In genomic region chr14:91088585-91088984, GRCh38 we compare ENCODE assay signal across 10 cellular contexts. TPM values are rescaled to one million over a fixed set of nuclear protein-coding genes. Genes with fewer than 3 reads are reported as not detected.
DNase-seq lines count a peak whose midpoint lies in the region; ATAC-seq and TF ChIP-seq lines count a peak whose summit lies in the region.
"Had no signal": no experiment of that assay in that cellular context is flagged by ENCODE, and none has a peak within 500 bp of the region (broad histone marks: within the 10 kb centered on the region; RNA-seq: fewer than 3 reads in every experiment).

No MANE protein-coding gene starts in this region.

- TF ChIP-seq CTCF in breast epithelium (IDR thresholded peaks at IDR 0.05) (no peak), MCF 10A (IDR thresholded peaks at IDR 0.05; ENCODE audit: unreplicated experiment) (no peak)

- H3K36me3 ChIP-seq in breast epithelium: no peaks in the 10 kb centered on the region
- no peaks in the 10 kb centered on the region for H3K36me3 ChIP-seq in mucosa of stomach (ENCODE audit: control insufficient read depth, insufficient read depth, low read length)
- H3K36me3 ChIP-seq in mesendoderm (ENCODE audit: control insufficient read depth, insufficient read depth, low read length): no peaks in the 10 kb centered on the region

- no peak overlapping the region for H2BK5ac ChIP-seq in mesendoderm (ENCODE audit: low read length)

- H3K79me2 ChIP-seq in mesendoderm (ENCODE audit: control insufficient read depth, insufficient read depth, low read length): no peaks in the 10 kb centered on the region

- no peak overlapping the region for H4K5ac ChIP-seq in mesendoderm (ENCODE audit: low read length)

- H2AK5ac ChIP-seq in mesendoderm (ENCODE audit: low read length): no peak overlapping the region

- no TSS peak for BruUV-seq in MCF 10A (replicated peaks; lab: Mats Ljungman, UMichigan)

- peaks cover 10% of the 10 kb centered on the region for H3K4me1 Mint-ChIP-seq in MCF 10A (ENCODE audit: insufficient read depth, unreplicated experiment)
- H3K4me1 Mint-ChIP-seq in stimulated activated effector memory CD8-positive, alpha-beta T cell treated with anti-CD3 and anti-CD28 coated beads, Interleukin-12 subunit alpha, Interleukin-12 subunit beta, amount 100 ng/mL, for 72 hours: peaks cover 19% of the 10 kb centered on the region
- H3K4me1 Mint-ChIP-seq in activated CD8-positive, alpha-beta T cell treated with anti-CD3 and anti-CD28 coated beads, Interleukin-2, amount 10 ng/mL, durations not matched to agents 7 days and 5 days (ENCODE audit: low read depth): peaks cover 26% of the 10 kb centered on the region

- H2BK15ac ChIP-seq in mesendoderm (replicated peaks; ENCODE audit: low read depth): no peak overlapping the region

- H4K8ac ChIP-seq in mesendoderm (ENCODE audit: low read depth, low read length): no peak overlapping the region

- no peaks in the 10 kb centered on the region for H3K79me1 ChIP-seq in mesendoderm (ENCODE audit: low read length)

- WGBS in mesendoderm (ENCODE audit: extremely low coverage, insufficient coverage, low lambda C conversion rate): no CpG with 5 or more reads among the region's 4 CpGs

- H3K9me3 Mint-ChIP-seq in MCF 10A (ENCODE audit: unreplicated experiment): no peaks in the 10 kb centered on the region
- H3K9me3 Mint-ChIP-seq in stimulated activated effector memory CD8-positive, alpha-beta T cell treated with anti-CD3 and anti-CD28 coated beads, Interleukin-12 subunit alpha, Interleukin-12 subunit beta, amount 100 ng/mL, for 72 hours: no peaks in the 10 kb centered on the region
- no peaks in the 10 kb centered on the region for H3K9me3 Mint-ChIP-seq in activated CD8-positive, alpha-beta T cell treated with anti-CD3 and anti-CD28 coated beads, Interleukin-2, amount 10 ng/mL, durations not matched to agents 7 days and 5 days (ENCODE audit: insufficient read depth)
- H3K9me3 Mint-ChIP-seq: IgD-negative memory B cell had no signal

- no peak overlapping the region for H3K4me3 Mint-ChIP-seq in MCF 10A (ENCODE audit: unreplicated experiment)
- H3K4me3 Mint-ChIP-seq in stimulated activated effector memory CD8-positive, alpha-beta T cell treated with anti-CD3 and anti-CD28 coated beads, Interleukin-12 subunit alpha, Interleukin-12 subunit beta, amount 100 ng/mL, for 72 hours: no peak overlapping the region
- no peak overlapping the region for H3K4me3 Mint-ChIP-seq in activated CD8-positive, alpha-beta T cell treated with anti-CD3 and anti-CD28 coated beads, Interleukin-2, amount 10 ng/mL, durations not matched to agents 7 days and 5 days
- H3K4me3 Mint-ChIP-seq: CD4-positive, CD25-positive, alpha-beta regulatory T cell; IgD-negative memory B cell had no signal

- no peak overlapping the region for H3K4me3 ChIP-seq in breast epithelium
- no peak overlapping the region for H3K4me3 ChIP-seq in mucosa of stomach (ENCODE audit: low read length)
- H3K4me3 ChIP-seq in mesendoderm (ENCODE audit: low read length): no peak overlapping the region
- H3K4me3 ChIP-seq: GM23248 had no signal

- no peak for DNase-seq in breast epithelium (ENCODE audit: low spot score in 2 of 2)
- no peak for DNase-seq in MCF 10A (ENCODE audit: unreplicated experiment)
- DNase-seq in stimulated activated effector memory CD8-positive, alpha-beta T cell treated with anti-CD3 and anti-CD28 coated beads, Interleukin-12 subunit alpha, Interleukin-12 subunit beta, amount 100 ng/mL, for 72 hours (ENCODE audit: low spot score in 2 of 2): no peak
- DNase-seq in mesendoderm: no peak
- DNase-seq in activated CD8-positive, alpha-beta T cell treated with anti-CD3 and anti-CD28 coated beads, Interleukin-2, amount 10 ng/mL, durations not matched to agents 7 days and 5 days: no peak
- DNase-seq: CD4-positive, CD25-positive, alpha-beta regulatory T cell; GM23248 had no signal

- POLR2A ChIA-PET in MCF 10A (lab: Yijun Ruan, JAX): interaction anchor here (1.6 to 4.0 kb wide), 2 partner anchors 27 to 39 kb away, joined by 5 to 23 read pairs; partner anchors contain the start of gene RPS6KA5
- POLR2A ChIA-PET in activated CD8-positive, alpha-beta T cell treated with anti-CD3 and anti-CD28 coated beads, Interleukin-2, amount 10 ng/mL, durations not matched to agents 7 days and 5 days (lab: Charles Lee): interaction anchor here (0.6 to 1.7 kb wide), 2 partner anchors 9 to 1016 kb away, joined by 3 to 4 read pairs; no protein-coding TSS in a partner anchor

- H3K27ac ChIP-seq in breast epithelium (peak overlapping the region; percentile 84 to 86), mesendoderm (ENCODE audit: low read depth, low read length) (no peak overlapping the region)
- H3K27ac ChIP-seq: GM23248 had no signal

- no peak overlapping the region for H3K56ac ChIP-seq in mesendoderm (ENCODE audit: low read length)

- no peak overlapping the region for H3K4me2 ChIP-seq in mesendoderm (ENCODE audit: low read length)

- H3K18ac ChIP-seq in mesendoderm (ENCODE audit: low read length): no peak overlapping the region

- TF ChIP-seq POLR2A in breast epithelium (IDR thresholded peaks at IDR 0.05): no peak

- H2BK120ac ChIP-seq in mesendoderm (ENCODE audit: low read depth, low read length): no peak overlapping the region

- no peaks in the 10 kb centered on the region for H3K36me3 Mint-ChIP-seq in MCF 10A (ENCODE audit: insufficient read depth, unreplicated experiment)
- no peaks in the 10 kb centered on the region for H3K36me3 Mint-ChIP-seq in stimulated activated effector memory CD8-positive, alpha-beta T cell treated with anti-CD3 and anti-CD28 coated beads, Interleukin-12 subunit alpha, Interleukin-12 subunit beta, amount 100 ng/mL, for 72 hours
- peaks cover 6% of the 10 kb centered on the region for H3K36me3 Mint-ChIP-seq in activated CD8-positive, alpha-beta T cell treated with anti-CD3 and anti-CD28 coated beads, Interleukin-2, amount 10 ng/mL, durations not matched to agents 7 days and 5 days (ENCODE audit: low read depth)
- H3K36me3 Mint-ChIP-seq: CD4-positive, CD25-positive, alpha-beta regulatory T cell had no signal

- no peak overlapping the region for H3K23ac ChIP-seq in mesendoderm (ENCODE audit: low read length)

- CTCF ChIA-PET in MCF 10A (lab: Yijun Ruan, JAX): interaction anchor here (0.6 to 1.3 kb wide), 5 partner anchors 9 to 85 kb away, joined by 3 to 7 read pairs (median 4); no protein-coding TSS in a partner anchor
- CTCF ChIA-PET in activated CD8-positive, alpha-beta T cell treated with anti-CD3 and anti-CD28 coated beads, Interleukin-2, amount 10 ng/mL, durations not matched to agents 7 days and 5 days (lab: Charles Lee): interaction anchor here (0.8 to 1.0 kb wide), 2 partner anchors 19 to 89 kb away, joined by 3 read pairs; no protein-coding TSS in a partner anchor

- intact Hi-C loops in breast epithelium (cut with DNase I; ENCODE audit: low total_unique reads) (no loop called here), MCF 10A (cut with micrococcal nuclease) (no loop called here)

- H3K9me3 ChIP-seq in breast epithelium (no peaks in the 10 kb centered on the region), mucosa of stomach (ENCODE audit: control insufficient read depth, low read length) (no peaks in the 10 kb centered on the region)

- H3K9ac ChIP-seq in mucosa of stomach (ENCODE audit: low read length) (peak overlapping the region; percentile 35), mesendoderm (ENCODE audit: low read length) (no peak overlapping the region)
- H3K9ac ChIP-seq: GM23248 had no signal

- no peak overlapping the region for H3K4ac ChIP-seq in mesendoderm (ENCODE audit: low read depth, low read length)

- H3K4me1 ChIP-seq in breast epithelium (peaks cover 0 to 3% of the 10 kb centered on the region in 2 donors), mucosa of stomach (ENCODE audit: control insufficient read depth, insufficient read depth, low read length) (peaks cover 34% of the 10 kb centered on the region), mesendoderm (ENCODE audit: control insufficient read depth, low read depth, low read length) (no peaks in the 10 kb centered on the region)

- ATAC-seq in stimulated activated effector memory CD8-positive, alpha-beta T cell treated with anti-CD3 and anti-CD28 coated beads, Interleukin-12 subunit alpha, Interleukin-12 subunit beta, amount 100 ng/mL, for 72 hours: no peak
- ATAC-seq in HG03520 (IDR thresholded peaks at IDR 0.05; ENCODE audit: unreplicated experiment): no peak
- ATAC-seq in activated CD8-positive, alpha-beta T cell treated with anti-CD3 and anti-CD28 coated beads, Interleukin-2, amount 10 ng/mL, durations not matched to agents 7 days and 5 days: no peak

- no peak overlapping the region for H3K27ac Mint-ChIP-seq in MCF 10A (ENCODE audit: low read depth, unreplicated experiment)
- H3K27ac Mint-ChIP-seq in stimulated activated effector memory CD8-positive, alpha-beta T cell treated with anti-CD3 and anti-CD28 coated beads, Interleukin-12 subunit alpha, Interleukin-12 subunit beta, amount 100 ng/mL, for 72 hours: peak overlapping the region; percentile 51
- no peak overlapping the region for H3K27ac Mint-ChIP-seq in activated CD8-positive, alpha-beta T cell treated with anti-CD3 and anti-CD28 coated beads, Interleukin-2, amount 10 ng/mL, durations not matched to agents 7 days and 5 days
- H3K27ac Mint-ChIP-seq: IgD-negative memory B cell had no signal

- H3K27me3 ChIP-seq in breast epithelium (no peaks in the 10 kb centered on the region), mucosa of stomach (ENCODE audit: control insufficient read depth, insufficient read depth, low read length) (no peaks in the 10 kb centered on the region), mesendoderm (ENCODE audit: insufficient read depth, low read length, poor library complexity) (no peaks in the 10 kb centered on the region)

- H3K27me3 Mint-ChIP-seq in MCF 10A (ENCODE audit: insufficient read depth, unreplicated experiment): no peaks in the 10 kb centered on the region
- no peaks in the 10 kb centered on the region for H3K27me3 Mint-ChIP-seq in activated CD8-positive, alpha-beta T cell treated with anti-CD3 and anti-CD28 coated beads, Interleukin-2, amount 10 ng/mL, durations not matched to agents 7 days and 5 days (ENCODE audit: low read depth)
- H3K27me3 Mint-ChIP-seq: IgD-negative memory B cell had no signal

RNA-seq across cellular contexts. Expression of gene DGLUCY, which starts 25.3 kb away (rescaled TPM):
- 10 to 100 TPM; 32.6 to 35.7 (median 34.4) TPM for total RNA-seq in breast epithelium
- total RNA-seq in MCF 10A (2022): 11.3 and 11.7 TPM in 2 replicates
- polyA plus RNA-seq in mesendoderm (2013, experiment 1 of 2): 9.2 TPM
- polyA plus RNA-seq in mesendoderm (2013, experiment 2 of 2): 9.7 TPM
- 100 to 1,000 TPM; 111 to 119 TPM for total RNA-seq in activated CD8-positive, alpha-beta T cell treated with anti-CD3 and anti-CD28 coated beads, Interleukin-2, amount 10 ng/mL, durations not matched to agents 7 days and 5 days

RNA-seq across cellular contexts. Expression of gene RPS6KA5, which starts 28.1 kb away (rescaled TPM):
- total RNA-seq in breast epithelium: 10 to 100 TPM in 2 of 3 donors, 1 to 10 TPM in 1; 4.8 to 19.2 (median 11.8) TPM
- 1.3 and 2.2 TPM in 2 replicates for total RNA-seq in MCF 10A (2022)
- 1.4 TPM for polyA plus RNA-seq in mesendoderm (2013, experiment 1 of 2)
- polyA plus RNA-seq in mesendoderm (2013, experiment 2 of 2): 1.5 TPM
- total RNA-seq in activated CD8-positive, alpha-beta T cell treated with anti-CD3 and anti-CD28 coated beads, Interleukin-2, amount 10 ng/mL, durations not matched to agents 7 days and 5 days: 10 to 100 TPM; 50.8 to 53.1 TPM
